Comparison of ENCODE assay signal across 1 cellular context in genomic region chr2:8438476-8438875, GRCh38.
TF ChIP-seq lines count a peak whose summit lies in the region.

No MANE protein-coding gene starts in this region.

TF ChIP-seq in GM12878, 131 proteins besides CTCF, POLR2A, EP300 and RAD21 (continued from another document):
- no peak for TF ChIP-seq ZBTB11 (CRISPR knock-in tag; IDR thresholded peaks at IDR 0.05)
- TF ChIP-seq SPI1 (IDR thresholded peaks at IDR 0.05; ENCODE audit: borderline replicate concordance, insufficient read depth, low read depth, low read length): peak; percentile 27; the same call in 1 of the 2 replicates
- no peak for TF ChIP-seq EZH2 (IDR thresholded peaks at IDR 0.05; ENCODE audit: borderline replicate concordance, control insufficient read depth, low read depth, low read length)
